10 cellular contexts compared by ENCODE assay signal in genomic region chr9:137275937-137276756, GRCh38. TPM values are rescaled to one million over a fixed set of nuclear protein-coding genes. Genes with fewer than 3 reads are reported as not detected.
DNase-seq lines count a peak whose midpoint lies in the region; ATAC-seq and TF ChIP-seq lines count a peak whose summit lies in the region.
"Had no signal": no experiment of that assay in that cellular context is flagged by ENCODE, and none has a peak within 500 bp of the region (broad histone marks: within the 10 kb centered on the region; RNA-seq: fewer than 3 reads in every experiment).

No MANE protein-coding gene starts in this region.

- peaks cover 0 to 4% (median 4%) of the 10 kb centered on the region in 3 donors for H3K27me3 Mint-ChIP-seq in immature natural killer cell (ENCODE audit: low read depth in 3 of 3)

- H3K36me3 Mint-ChIP-seq in immature natural killer cell = peaks cover 0 to 5% (median 0%) of the 10 kb centered on the region in 3 donors

- 82 to 87% (median 83%) methylated on average over 13 to 20 of the region's 20 CpGs for WGBS in spleen, 5 donors

- peak overlapping the region in 3 of 5 donors; percentile 68 to 94 (median 92) for H3K4me3 Mint-ChIP-seq in immature natural killer cell

- H3K4me1 ChIP-seq in HEK293 (ENCODE audit: control insufficient read depth, insufficient read depth, low read length) = 0 out of 2 replicates have a peak, but pooled peaks cover 4% of the 10 kb centered on the region
- H3K4me1 ChIP-seq in spleen = peaks cover 8 to 93% (median 64%) of the 10 kb centered on the region in 6 donors

- ATAC-seq in GM21381 (IDR thresholded peaks at IDR 0.05; ENCODE audit: unreplicated experiment) = no peak
- ATAC-seq in HG03571 (IDR thresholded peaks at IDR 0.05; ENCODE audit: unreplicated experiment) = no peak
- no peak for ATAC-seq in HG03095 (IDR thresholded peaks at IDR 0.05; ENCODE audit: unreplicated experiment)

- TF ChIP-seq CTCF in HEK293 (tag by site-specific recombination; IDR thresholded peaks at IDR 0.05) (no peak), WERI-Rb-1 (IDR thresholded peaks at IDR 0.05; ENCODE audit: low read depth, low read length) (no peak), spleen (IDR thresholded peaks at IDR 0.05 in 8 of 11, conservative IDR thresholded peaks at IDR 0.05 in 3 of 11) (no peak)

- H3K27ac ChIP-seq in HEK293 (ENCODE audit: extremely low read depth, low read depth, low read length) = no peak overlapping the region; the same call in 1 of the 2 replicates
- H3K27ac ChIP-seq in WERI-Rb-1 = peak overlapping the region; percentile 98
- H3K27ac ChIP-seq in spleen = peak overlapping the region; percentile 84 to 95 (median 92)

- no peaks in the 10 kb centered on the region for H3K9me3 Mint-ChIP-seq in immature natural killer cell

- DNase-seq in WERI-Rb-1 (no peak), immature natural killer cell (no peak), spleen (peak; percentile 77), NCI-H82 treated with DMSO at 0.1 percent for 48 hours (lab: John Stamatoyannopoulos, UW; ENCODE audit: unreplicated experiment) (no peak)

- H3K27me3 ChIP-seq in WERI-Rb-1 (ENCODE audit: insufficient read depth, low read depth, severe bottlenecking) (no peaks in the 10 kb centered on the region), spleen (replicated peaks in 1 of 7) (no peaks in the 10 kb centered on the region)

- intact Hi-C loops in spleen (cut with DNase I; ENCODE audit: low total_unique reads) = no loop called here

- peaks cover 18 to 25% of the 10 kb centered on the region in 2 donors for H3K4me1 Mint-ChIP-seq in immature natural killer cell

- no peak overlapping the region for H3K4me3 ChIP-seq in HEK293 (ENCODE audit: low read depth, low read length)
- no peak overlapping the region for H3K4me3 ChIP-seq in WERI-Rb-1 (ENCODE audit: low read depth, low read length)
- peak overlapping the region in 2 of 8 donors; percentile 77 to 91 for H3K4me3 ChIP-seq in spleen

- H3K9me3 ChIP-seq in HEK293 (ENCODE audit: control insufficient read depth, insufficient read depth, low read depth, low read length) (no peaks in the 10 kb centered on the region), WERI-Rb-1 (ENCODE audit: severe bottlenecking) (no peaks in the 10 kb centered on the region), spleen (no peaks in the 10 kb centered on the region)

- peaks cover 0 to 29% of the 10 kb centered on the region in 2 experiments; a peak in 1 of 3 replicates for H3K36me3 ChIP-seq in HEK293 (ENCODE audit: control insufficient read depth in 2 of 2, insufficient read depth in 1 of 2, low read length in 2 of 2)
- H3K36me3 ChIP-seq in WERI-Rb-1 = peaks cover 20% of the 10 kb centered on the region
- peaks cover 0 to 54% (median 37%) of the 10 kb centered on the region in 6 donors for H3K36me3 ChIP-seq in spleen

- CTCF ChIA-PET in HEK293 (lab: Yijun Ruan, JAX) = interaction anchor here (0.6 to 2.3 kb wide), 5 partner anchors 11 to 235 kb away, joined by 3 to 12 read pairs (median 5); partner anchors contain the start of gene RNF224

- POLR2A ChIA-PET in HEK293 (lab: Yijun Ruan, JAX) = interaction anchor here (0.5 to 1.6 kb wide), 4 partner anchors 8 to 40 kb away, joined by 3 to 12 read pairs (median 6); partner anchors contain the start of genes NRARP and TUBB4B

- TF ChIP-seq POLR2A in spleen (IDR thresholded peaks at IDR 0.05) = no peak

- H3K27ac Mint-ChIP-seq in immature natural killer cell = peak overlapping the region; percentile 10 to 80 (median 51)

TF ChIP-seq in HEK293, 187 proteins besides CTCF, POLR2A, EP300 and RAD21:
- TF ChIP-seq KLF8 (tag by site-specific recombination; IDR thresholded peaks at IDR 0.05) (0 out of 2 replicates have a peak, but pooled peaks have one; percentile 14), ZNF404 (tag by site-specific recombination; IDR thresholded peaks at IDR 0.05) (no peak), ZNF561 (tag by site-specific recombination; IDR thresholded peaks at IDR 0.05; ENCODE audit: borderline replicate concordance) (no peak), ZFHX2 (tag by site-specific recombination; conservative IDR thresholded peaks at IDR 0.05) (0 out of 2 replicates have a peak, but pooled peaks have one; percentile 3)
- TF ChIP-seq, protein P1, sequence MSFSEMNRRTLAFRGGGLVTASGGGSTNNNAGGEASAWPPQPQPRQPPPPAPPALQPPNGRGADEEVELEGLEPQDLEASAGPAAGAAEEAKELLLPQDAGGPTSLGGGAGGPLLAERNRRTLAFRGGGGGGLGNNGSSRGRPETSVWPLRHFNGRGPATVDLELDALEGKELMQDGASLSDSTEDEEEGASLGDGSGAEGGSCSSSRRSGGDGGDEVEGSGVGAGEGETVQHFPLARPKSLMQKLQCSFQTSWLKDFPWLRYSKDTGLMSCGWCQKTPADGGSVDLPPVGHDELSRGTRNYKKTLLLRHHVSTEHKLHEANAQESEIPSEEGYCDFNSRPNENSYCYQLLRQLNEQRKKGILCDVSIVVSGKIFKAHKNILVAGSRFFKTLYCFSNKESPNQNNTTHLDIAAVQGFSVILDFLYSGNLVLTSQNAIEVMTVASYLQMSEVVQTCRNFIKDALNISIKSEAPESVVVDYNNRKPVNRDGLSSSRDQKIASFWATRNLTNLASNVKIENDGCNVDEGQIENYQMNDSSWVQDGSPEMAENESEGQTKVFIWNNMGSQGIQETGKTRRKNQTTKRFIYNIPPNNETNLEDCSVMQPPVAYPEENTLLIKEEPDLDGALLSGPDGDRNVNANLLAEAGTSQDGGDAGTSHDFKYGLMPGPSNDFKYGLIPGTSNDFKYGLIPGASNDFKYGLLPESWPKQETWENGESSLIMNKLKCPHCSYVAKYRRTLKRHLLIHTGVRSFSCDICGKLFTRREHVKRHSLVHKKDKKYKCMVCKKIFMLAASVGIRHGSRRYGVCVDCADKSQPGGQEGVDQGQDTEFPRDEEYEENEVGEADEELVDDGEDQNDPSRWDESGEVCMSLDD (tag by site-specific recombination; IDR thresholded peaks at IDR 0.05) = peak; percentile 24; the same call in 1 of the 2 replicates

RNA-seq across cellular contexts. Expression of gene TOR4A, which starts 1.4 kb away (rescaled TPM):
- polyA plus RNA-seq in immature natural killer cell = 10 to 100 TPM in 1 of 3 donors, 1 to 10 TPM in 2; 4.9 to 13.9 (median 7.2) TPM
- 10 to 100 TPM; 23.1 to 39.9 (median 29.4) TPM for total RNA-seq in spleen
- polyA plus RNA-seq in spleen = 10 to 100 TPM in 1 of 3 donors, 1 to 10 TPM in 2; 3.2 to 10.8 (median 5.1) TPM

RNA-seq across cellular contexts. Expression of gene NELFB, which starts 21.0 kb away (rescaled TPM):
- polyA plus RNA-seq in immature natural killer cell (10 to 100 TPM; 25.0 to 36.8 (median 34.6) TPM), spleen (10 to 100 TPM; 26.6 to 49.7 (median 28.0) TPM)
- total RNA-seq in spleen = 10 to 100 TPM; 27.7 to 46.8 (median 39.9) TPM

RNA-seq across cellular contexts. Expression of gene STPG3, which starts 25.1 kb away (rescaled TPM):
- polyA plus RNA-seq in immature natural killer cell = not detected
- total RNA-seq in spleen = not detected
- polyA plus RNA-seq in spleen = not detected
- total RNA-seq: sciatic nerve, subcutaneous adipose tissue had no signal

RNA-seq across cellular contexts. Expression of gene NRARP, which starts 25.9 kb away (rescaled TPM):
- polyA plus RNA-seq in immature natural killer cell (under 1 TPM in 1 of 3 donors, not detected in 2; 0.14 TPM), spleen (1 to 10 TPM in 1 of 3 donors, under 1 TPM in 2; 0.37 to 1.3 (median 0.94) TPM)
- 10 to 100 TPM in 3 of 7 donors, 1 to 10 TPM in 4; 5.6 to 24.4 (median 9.4) TPM for total RNA-seq in spleen

RNA-seq across cellular contexts. Expression of gene TUBB4B, which starts 35.1 kb away (rescaled TPM):
- polyA plus RNA-seq in immature natural killer cell (10 to 100 TPM; 60.8 to 98.2 (median 71.9) TPM), spleen (100 to 1,000 TPM in 2 of 3 donors, 10 to 100 TPM in 1; 59.6 to 112 (median 107) TPM)
- total RNA-seq in spleen = 100 to 1,000 TPM in 4 of 7 donors, 10 to 100 TPM in 3; 55.1 to 137 (median 102) TPM
